8 cellular contexts compared by ENCODE assay signal in genomic region chr20:4820833-4821518, GRCh38. TPM values are rescaled to one million over a fixed set of nuclear protein-coding genes. Genes with fewer than 3 reads are reported as not detected.
DNase-seq lines count a peak whose midpoint lies in the region; ATAC-seq, FAIRE-seq and TF ChIP-seq lines count a peak whose summit lies in the region.

No MANE protein-coding gene starts in this region.

- H4K8ac ChIP-seq in mesenchymal stem cell (ENCODE audit: low read length), result no peak overlapping the region

- H3K27me3 Mint-ChIP-seq in astrocyte (ENCODE audit: low read depth, unreplicated experiment), result peaks cover 16% of the 10 kb centered on the region

- peak overlapping the region; percentile 43 for H2AK5ac ChIP-seq in mesenchymal stem cell (ENCODE audit: low read length, severe bottlenecking)

- H3K9me3 ChIP-seq in astrocyte (ENCODE audit: insufficient read depth, low read depth, low read length), result no peaks in the 10 kb centered on the region
- H3K9me3 ChIP-seq in mesenchymal stem cell (ENCODE audit: control insufficient read depth, low read length), result no peaks in the 10 kb centered on the region

- no peak overlapping the region for H2BK5ac ChIP-seq in mesenchymal stem cell (ENCODE audit: low read depth, low read length, poor library complexity, severe bottlenecking)

- H3K4me3 Mint-ChIP-seq in astrocyte (ENCODE audit: unreplicated experiment), result no peak overlapping the region

- H3K79me2 ChIP-seq in astrocyte (ENCODE audit: insufficient read depth, low read length), result no peaks in the 10 kb centered on the region

- H3K9ac ChIP-seq in astrocyte (ENCODE audit: low read length) (no peak overlapping the region), mesenchymal stem cell (ENCODE audit: low read length) (peak overlapping the region; percentile 56)

- no peak overlapping the region for H3K23ac ChIP-seq in mesenchymal stem cell (ENCODE audit: low read length in 2 of 2)

- H2AFZ ChIP-seq in astrocyte (ENCODE audit: low read depth, low read length) (peak overlapping the region; percentile 45), mesenchymal stem cell (ENCODE audit: low read depth, low read length) (no peak overlapping the region)

- peaks cover 16% of the 10 kb centered on the region for H3K27me3 ChIP-seq in astrocyte (ENCODE audit: insufficient read depth, low read length)
- peaks cover 0 to 9% of the 10 kb centered on the region in 2 experiments for H3K27me3 ChIP-seq in mesenchymal stem cell (ENCODE audit: control insufficient read depth in 1 of 2, insufficient read depth in 1 of 2, low read length in 2 of 2)

- peaks cover 2% of the 10 kb centered on the region for H3K36me3 Mint-ChIP-seq in astrocyte (ENCODE audit: low read depth, unreplicated experiment)

- H3K4me2 ChIP-seq in astrocyte (ENCODE audit: low read length), result peak overlapping the region; percentile 9
- no peak overlapping the region for H3K4me2 ChIP-seq in mesenchymal stem cell (ENCODE audit: low read length, poor library complexity, severe bottlenecking)

- DNase-seq in AG08395 (ENCODE audit: low spot score) (peak; percentile 89), HFF-Myc (ENCODE audit: extremely low read depth, low read depth) (peak; percentile 30), astrocyte (ENCODE audit: low read depth) (peak; percentile 68), mesenchymal stem cell (peak; percentile 12), GM12891 (ENCODE audit: insufficient read length, low spot score) (no peak), epidermal melanocyte (ENCODE audit: insufficient read length, low spot score) (no peak)

- no peak for TF ChIP-seq CTCF in HFF-Myc (IDR thresholded peaks at IDR 0.05; ENCODE audit: low read depth, low read length, missing control alignments)
- no peak for TF ChIP-seq CTCF in astrocyte (IDR thresholded peaks at IDR 0.05; ENCODE audit: insufficient read depth, low read depth, low read length)

- no peak overlapping the region for H3K27ac ChIP-seq in astrocyte (ENCODE audit: low read depth, low read length)
- no peak overlapping the region for H3K27ac ChIP-seq in mesenchymal stem cell (ENCODE audit: low read length, poor library complexity, severe bottlenecking)

- no peak overlapping the region for H3K27ac Mint-ChIP-seq in astrocyte (ENCODE audit: unreplicated experiment)

- ATAC-seq in HG02763 (IDR thresholded peaks at IDR 0.05; ENCODE audit: unreplicated experiment), result no peak
- no peak for ATAC-seq in HG03432 (IDR thresholded peaks at IDR 0.05; ENCODE audit: unreplicated experiment)

- H3K9me3 Mint-ChIP-seq in astrocyte (ENCODE audit: unreplicated experiment), result no peaks in the 10 kb centered on the region

- H3K4me1 ChIP-seq in astrocyte (ENCODE audit: insufficient read depth, low read length) (peaks cover 10% of the 10 kb centered on the region), mesenchymal stem cell (ENCODE audit: control insufficient read depth, insufficient read depth, low read depth, low read length) (peaks cover 28% of the 10 kb centered on the region)

- H4K20me1 ChIP-seq in astrocyte (ENCODE audit: insufficient read depth, low read length), result no peaks in the 10 kb centered on the region

- H2BK12ac ChIP-seq in mesenchymal stem cell (ENCODE audit: low read length in 2 of 2), result no peak overlapping the region

- H3K79me1 ChIP-seq in mesenchymal stem cell (replicated peaks; ENCODE audit: low read length, poor library complexity, severe bottlenecking), result no peaks in the 10 kb centered on the region

- H3K4ac ChIP-seq in mesenchymal stem cell (ENCODE audit: low read depth in 1 of 2, low read length in 2 of 2), result no peak overlapping the region

- H2BK15ac ChIP-seq in mesenchymal stem cell (ENCODE audit: low read depth, poor library complexity, severe bottlenecking), result no peak overlapping the region

- FAIRE-seq in astrocyte (lab: Jason Lieb, UNC), result no peak
- FAIRE-seq in GM12891 (lab: Jason Lieb, UNC), result no peak

- H3K36me3 ChIP-seq in astrocyte (ENCODE audit: insufficient read depth, low read length), result no peaks in the 10 kb centered on the region
- H3K36me3 ChIP-seq in mesenchymal stem cell (ENCODE audit: control insufficient read depth in 1 of 2, insufficient read depth in 2 of 2, low read depth in 1 of 2, low read length in 2 of 2), result no peaks in the 10 kb centered on the region

- no peak overlapping the region for H3K18ac ChIP-seq in mesenchymal stem cell (ENCODE audit: low read depth in 1 of 2, low read length in 2 of 2)

- H3K4me3 ChIP-seq in HFF-Myc (replicated peaks; ENCODE audit: low read depth, low read length), result no peak overlapping the region
- H3K4me3 ChIP-seq in astrocyte (ENCODE audit: insufficient read depth, low read depth, low read length), result no peak overlapping the region
- peak overlapping the region in 1 of 2 experiments; percentile 36 for H3K4me3 ChIP-seq in mesenchymal stem cell (ENCODE audit: insufficient read depth in 1 of 2, low read depth in 1 of 2, low read length in 2 of 2)

- peaks cover 8% of the 10 kb centered on the region for H3K4me1 Mint-ChIP-seq in astrocyte (ENCODE audit: low read depth, unreplicated experiment)

- 82% methylated on average over 14 of the region's 14 CpGs for WGBS in mesenchymal stem cell

- H2BK120ac ChIP-seq in mesenchymal stem cell (ENCODE audit: low read depth, low read length), result no peak overlapping the region

- no peak for TF ChIP-seq POLR2A in GM12891 (IDR thresholded peaks at IDR 0.05; ENCODE audit: low read depth, low read length)

- no peak overlapping the region for H4K91ac ChIP-seq in mesenchymal stem cell (ENCODE audit: low read length)

- no peak overlapping the region for H3K14ac ChIP-seq in mesenchymal stem cell (ENCODE audit: low read length in 2 of 2)

TF ChIP-seq in GM12891, 5 proteins besides CTCF, POLR2A, EP300 and RAD21:
- TF ChIP-seq SPI1 (IDR thresholded peaks at IDR 0.05; ENCODE audit: low read depth, low read length), result no peak

RNA-seq across cellular contexts. Expression of gene RASSF2, which starts 2.4 kb away (rescaled TPM):
- 3.1 and 4.2 TPM in 2 replicates for total RNA-seq in astrocyte
- polyA plus RNA-seq in mesenchymal stem cell (2013, experiment 1 of 2), result 0.19 TPM
- polyA plus RNA-seq in mesenchymal stem cell (2013, experiment 2 of 2), result 0.19 TPM
- polyA plus RNA-seq in GM12891 (2012; ENCODE audit: low read depth, missing spikeins), result 11.9 TPM

Comparison
In these comparisons a context has a peak if more than half of its experiments do, and no peak if none do; other contexts are left out.
1. DNase-seq: peak in AG08395 (single experiment), HFF-Myc (single experiment), astrocyte (single experiment) and mesenchymal stem cell (single experiment); none in GM12891 (single experiment) and epidermal melanocyte (single experiment).